30 cellular contexts compared by ENCODE assay signal in genomic region chr1:193090865-193091264, GRCh38.
"Had no signal": no experiment of that assay in that cellular context is flagged by ENCODE, and none has a peak within 500 bp of the region (broad histone marks: within the 10 kb centered on the region; RNA-seq: fewer than 3 reads in every experiment).

No MANE protein-coding gene starts in this region.

- H3K4me1 Mint-ChIP-seq: activated T-helper 17 cell treated with anti-CD3 and anti-CD28 coated beads, Interleukin-2, amount 50 U/mL, for 72 hours had no signal

- H3K36me3 Mint-ChIP-seq: activated naive CD4-positive, alpha-beta T cell treated with anti-CD3 and anti-CD28 coated beads, Interleukin-2, amount 50 U/mL, for 72 hours had no signal

- H3K27ac ChIP-seq: adrenal gland, body of pancreas, Peyer's patch, RWPE1 had no signal

- FAIRE-seq: astrocyte, bronchial epithelial cell, K562 had no signal

- H3K4me1 ChIP-seq: adrenal gland, body of pancreas, Peyer's patch had no signal

- H3K9me3 ChIP-seq: adrenal gland, body of pancreas, Peyer's patch had no signal

- H3K4me3 ChIP-seq: adrenal gland, body of pancreas, K562, Peyer's patch had no signal

- H3K9me3 Mint-ChIP-seq: activated CD4-positive, alpha-beta T cell treated with anti-CD3 and anti-CD28 coated beads, Interleukin-2, amount 10 ng/mL, durations not matched to agents 24 days and 14 days; activated CD8-positive, alpha-beta T cell treated with anti-CD3 and anti-CD28 coated beads for 36 hours; activated naive CD4-positive, alpha-beta T cell treated with anti-CD3 and anti-CD28 coated beads, Interleukin-2, amount 50 U/mL, for 72 hours; activated T-cell treated with anti-CD3 and anti-CD28 coated beads, Interleukin-2, amount 50 U/mL, for 72 hours; activated T-helper 17 cell treated with anti-CD3 and anti-CD28 coated beads, Interleukin-2, amount 50 U/mL, for 72 hours; T-helper 1 cell treated with Interleukin-12 subunit alpha and Interleukin-12 subunit beta and Interleukin-4 antibody, amounts not matched to agents 30 μg/mL and 1 μg/mL, for 36 hours; T-helper 2 cell treated with Interferon-gamma antibody and Interleukin-4, amounts not matched to agents 5 μg/mL and 100 μg/mL, for 36 hours had no signal

- H3K27me3 Mint-ChIP-seq: activated CD4-positive, alpha-beta T cell treated with anti-CD3 and anti-CD28 coated beads, Interleukin-2, amount 10 ng/mL, durations not matched to agents 24 days and 14 days; activated CD8-positive, alpha-beta T cell treated with anti-CD3 and anti-CD28 coated beads for 36 hours; activated T-helper 17 cell treated with anti-CD3 and anti-CD28 coated beads, Interleukin-2, amount 50 U/mL, for 72 hours had no signal

- H3K27ac Mint-ChIP-seq: activated CD4-positive, alpha-beta T cell treated with anti-CD3 and anti-CD28 coated beads, Interleukin-2, amount 10 ng/mL, durations not matched to agents 24 days and 14 days; activated CD8-positive, alpha-beta T cell treated with anti-CD3 and anti-CD28 coated beads for 36 hours; activated naive CD4-positive, alpha-beta T cell treated with anti-CD3 and anti-CD28 coated beads, Interleukin-2, amount 50 U/mL, for 72 hours; activated T-cell treated with anti-CD3 and anti-CD28 coated beads, Interleukin-2, amount 50 U/mL, for 72 hours; activated T-helper 17 cell treated with anti-CD3 and anti-CD28 coated beads, Interleukin-2, amount 50 U/mL, for 72 hours; T-helper 1 cell treated with Interleukin-12 subunit alpha and Interleukin-12 subunit beta and Interleukin-4 antibody, amounts not matched to agents 30 μg/mL and 1 μg/mL, for 36 hours; T-helper 2 cell treated with Interferon-gamma antibody and Interleukin-4, amounts not matched to agents 5 μg/mL and 100 μg/mL, for 36 hours had no signal

- H3K4me3 Mint-ChIP-seq: activated CD4-positive, alpha-beta T cell treated with anti-CD3 and anti-CD28 coated beads, Interleukin-2, amount 10 ng/mL, durations not matched to agents 24 days and 14 days; activated CD8-positive, alpha-beta T cell treated with anti-CD3 and anti-CD28 coated beads for 36 hours; activated T-cell treated with anti-CD3 and anti-CD28 coated beads, Interleukin-2, amount 50 U/mL, for 72 hours; activated T-helper 17 cell treated with anti-CD3 and anti-CD28 coated beads, Interleukin-2, amount 50 U/mL, for 72 hours; T-helper 1 cell treated with Interleukin-12 subunit alpha and Interleukin-12 subunit beta and Interleukin-4 antibody, amounts not matched to agents 30 μg/mL and 1 μg/mL, for 36 hours; T-helper 2 cell treated with Interferon-gamma antibody and Interleukin-4, amounts not matched to agents 5 μg/mL and 100 μg/mL, for 36 hours had no signal

- DNase-seq: activated CD4-positive, alpha-beta T cell treated with anti-CD3 and anti-CD28 coated beads, Interleukin-2, amount 10 ng/mL, durations not matched to agents 24 days and 14 days; activated CD4-positive, alpha-beta T cell treated with anti-CD3 and anti-CD28 coated beads, Interleukin-2, amount 50 U/mL, for 4 hours; activated CD8-positive, alpha-beta T cell treated with anti-CD3 and anti-CD28 coated beads for 36 hours; activated effector memory CD4-positive, alpha-beta T cell treated with anti-CD3 and anti-CD28 coated beads, Interleukin-2, amount 50 U/mL, for 16 hours; activated naive CD4-positive, alpha-beta T cell; activated T-cell treated with anti-CD3 and anti-CD28 coated beads, Interleukin-2, amount 50 U/mL, for 1 hour; activated T-cell treated with anti-CD3 and anti-CD28 coated beads, Interleukin-2, amount 50 U/mL, for 72 hours; adrenal gland; body of pancreas; caudate nucleus; cerebellar nuclear complex; NCI-H1105; NCI-H1417 treated with DMSO at 0.1 percent for 48 hours; NCI-H187 treated with DMSO at 0.1 percent for 48 hours; NCI-H2081; NCI-H345; NCI-H526; NCI-H748 treated with DMSO at 0.1 percent for 48 hours; NK-92 treated with Interleukin-12 subunit alpha and Interleukin-12 subunit beta, amount 100 ng/mL, for 24 hours; PC-3; Peyer's patch; SIG-M5 had no signal
